Comparison of ENCODE assay signal across 14 cellular contexts in genomic region chr3:194407423-194407822, GRCh38. TPM values are rescaled to one million over a fixed set of nuclear protein-coding genes. Genes with fewer than 3 reads are reported as not detected.
DNase-seq lines count a peak whose midpoint lies in the region; ATAC-seq, FAIRE-seq and TF ChIP-seq lines count a peak whose summit lies in the region.
"Had no signal": no experiment of that assay in that cellular context is flagged by ENCODE, and none has a peak within 500 bp of the region (broad histone marks: within the 10 kb centered on the region; RNA-seq: fewer than 3 reads in every experiment).

No MANE protein-coding gene starts in this region.

- no peak overlapping the region for H3K4me3 Mint-ChIP-seq in T-helper 2 cell treated with Interferon-gamma antibody and Interleukin-4, amounts not matched to agents 5 μg/mL and 100 μg/mL, for 36 hours

- H3K9ac ChIP-seq in mesenchymal stem cell (ENCODE audit: low read length): peak overlapping the region; percentile 2

- H3K4me1 ChIP-seq in mesenchymal stem cell (ENCODE audit: control insufficient read depth, insufficient read depth, low read depth, low read length): no peaks in the 10 kb centered on the region
- H3K4me1 ChIP-seq: spleen, transverse colon had no signal

- H3K9me3 Mint-ChIP-seq in T-helper 2 cell treated with Interferon-gamma antibody and Interleukin-4, amounts not matched to agents 5 μg/mL and 100 μg/mL, for 36 hours: no peaks in the 10 kb centered on the region

- no peaks in the 10 kb centered on the region for H3K27me3 Mint-ChIP-seq in T-helper 2 cell treated with Interferon-gamma antibody and Interleukin-4, amounts not matched to agents 5 μg/mL and 100 μg/mL, for 36 hours (ENCODE audit: low read depth)

- H3K4me1 Mint-ChIP-seq in T-helper 2 cell treated with Interferon-gamma antibody and Interleukin-4, amounts not matched to agents 5 μg/mL and 100 μg/mL, for 36 hours (ENCODE audit: low read depth): peaks cover 13% of the 10 kb centered on the region

- peaks cover 2% of the 10 kb centered on the region for H3K79me1 ChIP-seq in mesenchymal stem cell (replicated peaks; ENCODE audit: low read length, poor library complexity, severe bottlenecking)

- H4K91ac ChIP-seq in mesenchymal stem cell (ENCODE audit: low read length): no peak overlapping the region

- H3K4me3 ChIP-seq in brain microvascular endothelial cell (ENCODE audit: low read depth, low read length) (no peak overlapping the region), mesenchymal stem cell (ENCODE audit: insufficient read depth in 1 of 2, low read depth in 1 of 2, low read length in 2 of 2) (no peak overlapping the region)
- H3K4me3 ChIP-seq: spleen, transverse colon had no signal

- no peak overlapping the region for H4K8ac ChIP-seq in mesenchymal stem cell (ENCODE audit: low read length)

- no peak for FAIRE-seq in HTR-8/SVneo (lab: Jason Lieb, UNC)
- FAIRE-seq: A204.1 had no signal

- H3K27me3 ChIP-seq in brain microvascular endothelial cell (replicated peaks) (no peaks in the 10 kb centered on the region), mesenchymal stem cell (ENCODE audit: control insufficient read depth in 1 of 2, insufficient read depth in 1 of 2, low read length in 2 of 2) (no peaks in the 10 kb centered on the region)
- H3K27me3 ChIP-seq: spleen, transverse colon had no signal

- no peak overlapping the region for H2AFZ ChIP-seq in mesenchymal stem cell (ENCODE audit: low read depth, low read length)

- no peak overlapping the region for H2BK12ac ChIP-seq in mesenchymal stem cell (ENCODE audit: low read length in 2 of 2)

- TF ChIP-seq CTCF in brain microvascular endothelial cell (IDR thresholded peaks at IDR 0.05; ENCODE audit: low read depth, low read length, missing control alignments): no peak

- no peak overlapping the region for H2BK120ac ChIP-seq in mesenchymal stem cell (ENCODE audit: low read depth, low read length)

- H3K36me3 Mint-ChIP-seq in T-helper 2 cell treated with Interferon-gamma antibody and Interleukin-4, amounts not matched to agents 5 μg/mL and 100 μg/mL, for 36 hours (ENCODE audit: low read depth): peaks cover 31% of the 10 kb centered on the region

- no peak overlapping the region for H3K18ac ChIP-seq in mesenchymal stem cell (ENCODE audit: low read depth in 1 of 2, low read length in 2 of 2)

- in situ Hi-C loops in brain microvascular endothelial cell (cut with HindIII; ENCODE audit: low pct_ligation_motif_present, low sequenced_read_pairs): no loop called here

- H2BK5ac ChIP-seq in mesenchymal stem cell (ENCODE audit: low read depth, low read length, poor library complexity, severe bottlenecking): no peak overlapping the region

- H3K4me2 ChIP-seq in mesenchymal stem cell (ENCODE audit: low read length, poor library complexity, severe bottlenecking): no peak overlapping the region

- 58% methylated on average over 6 of the region's 7 CpGs for WGBS in mesenchymal stem cell

- H3K27ac ChIP-seq in brain microvascular endothelial cell: no peak overlapping the region
- H3K27ac ChIP-seq in mesenchymal stem cell (ENCODE audit: low read length, poor library complexity, severe bottlenecking): no peak overlapping the region
- H3K27ac ChIP-seq: spleen, transverse colon had no signal

- H2AK5ac ChIP-seq in mesenchymal stem cell (ENCODE audit: low read length, severe bottlenecking): no peak overlapping the region

- DNase-seq in T-helper 2 cell treated with Interferon-gamma antibody and Interleukin-4, amounts not matched to agents 5 μg/mL and 100 μg/mL, for 36 hours (ENCODE audit: low spot score): peak; percentile 39
- DNase-seq in T-helper 2 cell (no peak), HK-2 (ENCODE audit: unreplicated experiment) (peak; percentile 46), brain microvascular endothelial cell (peak; percentile 40), mesenchymal stem cell (peak; percentile 74), HTR-8/SVneo (ENCODE audit: insufficient read length, low spot score) (no peak)
- DNase-seq: amygdala, Calu3, hypothalamus, spleen, transverse colon had no signal

- H2BK15ac ChIP-seq in mesenchymal stem cell (ENCODE audit: low read depth, poor library complexity, severe bottlenecking): no peak overlapping the region

- H3K36me3 ChIP-seq in brain microvascular endothelial cell (replicated peaks) (peaks cover 47% of the 10 kb centered on the region), mesenchymal stem cell (ENCODE audit: control insufficient read depth in 1 of 2, insufficient read depth in 2 of 2, low read depth in 1 of 2, low read length in 2 of 2) (peaks cover 0 to 91% of the 10 kb centered on the region in 2 experiments)

- H3K14ac ChIP-seq in mesenchymal stem cell (ENCODE audit: low read length in 2 of 2): no peak overlapping the region

- no peak overlapping the region for H3K23ac ChIP-seq in mesenchymal stem cell (ENCODE audit: low read length in 2 of 2)

- H3K27ac Mint-ChIP-seq in T-helper 2 cell treated with Interferon-gamma antibody and Interleukin-4, amounts not matched to agents 5 μg/mL and 100 μg/mL, for 36 hours: no peak overlapping the region

- no peak overlapping the region for H3K4ac ChIP-seq in mesenchymal stem cell (ENCODE audit: low read depth in 1 of 2, low read length in 2 of 2)

- ATAC-seq in HG03520 (IDR thresholded peaks at IDR 0.05; ENCODE audit: unreplicated experiment) (no peak), HG03280 (IDR thresholded peaks at IDR 0.05; ENCODE audit: unreplicated experiment) (no peak)

- no peaks in the 10 kb centered on the region for H3K9me3 ChIP-seq in mesenchymal stem cell (ENCODE audit: control insufficient read depth, low read length)
- H3K9me3 ChIP-seq: spleen, transverse colon had no signal

RNA-seq across cellular contexts. Expression of gene GP5, which starts 8.4 kb away (rescaled TPM):
- polyA plus RNA-seq in mesenchymal stem cell (2013, experiment 1 of 2): 0.03 TPM
- 0.03 TPM for polyA plus RNA-seq in mesenchymal stem cell (2013, experiment 2 of 2)

RNA-seq across cellular contexts. Expression of gene LRRC15, which starts 37.9 kb away (rescaled TPM):
- 0.55 TPM for polyA plus RNA-seq in mesenchymal stem cell (2013, experiment 1 of 2)
- 0.56 TPM for polyA plus RNA-seq in mesenchymal stem cell (2013, experiment 2 of 2)

RNA-seq across cellular contexts. Expression of gene CPN2, which starts 56.3 kb away (rescaled TPM):
- polyA plus RNA-seq in mesenchymal stem cell (2013, experiment 1 of 2): not detected
- not detected for polyA plus RNA-seq in mesenchymal stem cell (2013, experiment 2 of 2)

Comparison
In these comparisons a context has a peak if more than half of its experiments do, and no peak if none do; other contexts are left out.
1. DNase-seq: peak in T-helper 2 cell treated with Interferon-gamma antibody and Interleukin-4, amounts not matched to agents 5 μg/mL and 100 μg/mL, for 36 hours (single experiment), HK-2 (single experiment), brain microvascular endothelial cell (single experiment) and mesenchymal stem cell (single experiment); none in T-helper 2 cell (0 of 5) and HTR-8/SVneo (single experiment).